In the genomic region with DNA sequence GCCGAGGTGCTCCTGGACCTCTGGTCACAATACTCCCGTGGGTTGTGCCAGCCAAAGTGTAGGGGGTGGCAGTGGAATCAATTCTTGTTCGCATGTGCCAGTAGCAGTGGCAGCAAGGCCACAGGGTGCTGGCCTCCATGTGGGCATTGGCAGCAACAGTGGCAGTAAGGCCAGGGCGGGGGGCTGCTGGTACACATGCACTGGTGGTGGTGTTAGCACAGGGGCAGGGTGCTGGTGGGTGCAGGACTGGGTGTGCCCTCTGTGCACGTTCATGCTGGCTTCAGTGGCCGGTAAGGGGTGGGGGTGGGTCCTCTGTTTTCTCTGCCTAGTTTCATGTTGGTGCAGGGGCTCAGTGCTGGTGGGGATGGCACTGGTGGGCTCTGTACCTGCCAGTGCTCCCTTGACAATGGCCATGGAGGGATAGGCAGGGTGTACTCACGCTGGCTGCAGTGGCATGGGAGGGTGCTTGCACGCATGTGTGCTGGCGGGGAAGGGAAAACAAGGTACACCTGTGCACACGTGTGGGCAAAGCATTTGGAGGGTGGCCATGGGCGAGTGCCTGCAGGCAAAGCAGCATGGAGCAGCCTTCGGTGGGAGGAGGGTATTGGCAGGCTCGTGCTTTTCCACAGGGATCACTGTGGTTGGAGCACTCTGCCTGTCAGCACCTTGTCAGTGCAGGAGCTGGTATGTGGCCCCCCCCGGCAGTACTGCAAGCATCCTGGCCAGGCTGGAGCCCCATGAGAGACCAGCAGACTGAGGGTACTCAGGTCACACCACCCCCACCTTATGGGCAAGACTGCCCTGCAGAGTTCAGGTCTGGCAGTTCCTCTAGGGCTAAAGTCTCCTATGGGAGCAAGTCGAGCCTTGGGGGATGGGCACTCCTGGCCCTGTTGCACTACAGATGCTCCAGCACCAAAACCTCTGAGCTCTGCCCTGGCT, we compare ENCODE assay signal across 20 cellular contexts. TPM values are rescaled to one million over a fixed set of nuclear protein-coding genes. Genes with fewer than 3 reads are reported as not detected.
A peak's percentile ranks its signal among the peaks of the same experiment; 100 is the strongest.
DNase-seq lines count a peak whose midpoint lies in the region; ATAC-seq and TF ChIP-seq lines count a peak whose summit lies in the region.
"Had no signal": no experiment of that assay in that cellular context is flagged by ENCODE, and none has a peak within 500 bp of the region (broad histone marks: within the 10 kb centered on the region; RNA-seq: fewer than 3 reads in every experiment).

No MANE protein-coding gene starts in this region.

- peak overlapping the region; percentile 19 for H3K27ac Mint-ChIP-seq in MCF 10A (ENCODE audit: low read depth, unreplicated experiment)
- no peak overlapping the region for H3K27ac Mint-ChIP-seq in activated CD4-positive, alpha-beta T cell treated with anti-CD3 and anti-CD28 coated beads, Interleukin-2, amount 10 ng/mL, durations not matched to agents 24 days and 14 days
- H3K27ac Mint-ChIP-seq: activated naive CD4-positive, alpha-beta T cell treated with anti-CD3 and anti-CD28 coated beads, Interleukin-2, amount 50 U/mL, for 24 hours; memory B cell; naive thymus-derived CD8-positive, alpha-beta T cell; type B pancreatic cell had no signal

- peaks cover 17% of the 10 kb centered on the region for H3K36me3 Mint-ChIP-seq in MCF 10A (ENCODE audit: insufficient read depth, unreplicated experiment)
- peaks cover 3% of the 10 kb centered on the region for H3K36me3 Mint-ChIP-seq in activated CD4-positive, alpha-beta T cell treated with anti-CD3 and anti-CD28 coated beads, Interleukin-2, amount 10 ng/mL, durations not matched to agents 24 days and 14 days (ENCODE audit: low read depth)

- no peak for TF ChIP-seq EP300 in upper lobe of left lung (IDR thresholded peaks at IDR 0.05)

- WGBS in upper lobe of left lung, 2 donors = 79 to 95% methylated on average over 7 to 15 of the region's 15 CpGs

- H3K36me3 ChIP-seq in breast epithelium = no peaks in the 10 kb centered on the region
- H3K36me3 ChIP-seq in upper lobe of left lung = no peaks in the 10 kb centered on the region
- H3K36me3 ChIP-seq: esophagus squamous epithelium had no signal

- H3K27ac ChIP-seq in breast epithelium (no peak overlapping the region), foreskin keratinocyte (no peak overlapping the region), upper lobe of left lung (no peak overlapping the region)
- H3K27ac ChIP-seq: esophagus squamous epithelium, GM23248 had no signal

- H3K4me3 ChIP-seq in breast epithelium (no peak overlapping the region), upper lobe of left lung (no peak overlapping the region)
- H3K4me3 ChIP-seq: esophagus squamous epithelium, GM23248 had no signal

- H3K27me3 ChIP-seq in breast epithelium (no peaks in the 10 kb centered on the region), foreskin keratinocyte (no peaks in the 10 kb centered on the region), upper lobe of left lung (no peaks in the 10 kb centered on the region)
- H3K27me3 ChIP-seq: esophagus squamous epithelium had no signal

- H3K4me1 Mint-ChIP-seq in MCF 10A (ENCODE audit: insufficient read depth, unreplicated experiment) = no peaks in the 10 kb centered on the region
- H3K4me1 Mint-ChIP-seq in activated CD4-positive, alpha-beta T cell treated with anti-CD3 and anti-CD28 coated beads, Interleukin-2, amount 10 ng/mL, durations not matched to agents 24 days and 14 days = peaks cover 6% of the 10 kb centered on the region
- H3K4me1 Mint-ChIP-seq: activated naive CD4-positive, alpha-beta T cell treated with anti-CD3 and anti-CD28 coated beads, Interleukin-2, amount 50 U/mL, for 24 hours; memory B cell had no signal

- ATAC-seq in foreskin keratinocyte (peak; percentile 20), left lobe of liver (peak; percentile 71), upper lobe of left lung (ENCODE audit: low FRiP score in 2 of 2) (peak; percentile 16 to 55)
- ATAC-seq: naive thymus-derived CD8-positive, alpha-beta T cell; stimulated activated naive CD8-positive, alpha-beta T cell treated with anti-CD3 and anti-CD28 coated beads, Interleukin-15, Interleukin-2, amounts not matched to agents 100 U/mL and 50 U/mL, for 24 hours had no signal

- no TSS peak for BruUV-seq in MCF 10A (replicated peaks; lab: Mats Ljungman, UMichigan)

- no peak for TF ChIP-seq POLR2A in breast epithelium (IDR thresholded peaks at IDR 0.05)
- TF ChIP-seq POLR2A in upper lobe of left lung (IDR thresholded peaks at IDR 0.05) = no peak

- H3K9me3 Mint-ChIP-seq in MCF 10A (ENCODE audit: unreplicated experiment) = no peaks in the 10 kb centered on the region
- no peaks in the 10 kb centered on the region for H3K9me3 Mint-ChIP-seq in activated CD4-positive, alpha-beta T cell treated with anti-CD3 and anti-CD28 coated beads, Interleukin-2, amount 10 ng/mL, durations not matched to agents 24 days and 14 days
- H3K9me3 Mint-ChIP-seq: activated naive CD4-positive, alpha-beta T cell treated with anti-CD3 and anti-CD28 coated beads, Interleukin-2, amount 50 U/mL, for 24 hours; memory B cell; naive thymus-derived CD8-positive, alpha-beta T cell; type B pancreatic cell had no signal

- no peak for DNase-seq in MCF 10A (ENCODE audit: unreplicated experiment)
- no peak for DNase-seq in breast epithelium (ENCODE audit: low spot score in 2 of 2)
- DNase-seq in foreskin keratinocyte = no peak
- DNase-seq in left lobe of liver (ENCODE audit: low spot score) = no peak
- DNase-seq in upper lobe of left lung = peak in 1 of 2 donors; percentile 40
- DNase-seq in activated CD4-positive, alpha-beta T cell treated with anti-CD3 and anti-CD28 coated beads, Interleukin-2, amount 10 ng/mL, durations not matched to agents 24 days and 14 days = no peak
- DNase-seq in nucleus accumbens (lab: John Stamatoyannopoulos, UW) = no peak
- no peak for DNase-seq in anterior cingulate cortex (lab: John Stamatoyannopoulos, UW)
- DNase-seq: activated CD4-positive, alpha-beta T cell treated with anti-CD3 and anti-CD28 coated beads, Interleukin-2, amount 50 U/mL, for 48 hours; activated T-cell treated with anti-CD3 and anti-CD28 coated beads, Interleukin-2, amount 50 U/mL, for 1 hour; esophagus squamous epithelium; MM.1S; naive thymus-derived CD8-positive, alpha-beta T cell; NCI-H1694 treated with DMSO at 0.1 percent for 48 hours; NK-92 treated with Interleukin-12 subunit alpha and Interleukin-12 subunit beta, amount 100 ng/mL, for 24 hours; stimulated activated naive CD8-positive, alpha-beta T cell treated with anti-CD3 and anti-CD28 coated beads, Interleukin-15, Interleukin-2, amounts not matched to agents 100 U/mL and 50 U/mL, for 24 hours had no signal

- H3K27me3 Mint-ChIP-seq in MCF 10A (ENCODE audit: insufficient read depth, unreplicated experiment) = no peaks in the 10 kb centered on the region
- H3K27me3 Mint-ChIP-seq in activated CD4-positive, alpha-beta T cell treated with anti-CD3 and anti-CD28 coated beads, Interleukin-2, amount 10 ng/mL, durations not matched to agents 24 days and 14 days = no peaks in the 10 kb centered on the region
- H3K27me3 Mint-ChIP-seq: activated naive CD4-positive, alpha-beta T cell treated with anti-CD3 and anti-CD28 coated beads, Interleukin-2, amount 50 U/mL, for 24 hours; memory B cell; naive thymus-derived CD8-positive, alpha-beta T cell; type B pancreatic cell had no signal

- POLR2A ChIA-PET in MCF 10A (lab: Yijun Ruan, JAX) = interaction anchor here (1.5 kb wide), 1 partner anchor 11 kb away, joined by 4 read pairs; no protein-coding TSS in a partner anchor

- no peaks in the 10 kb centered on the region for H3K9me3 ChIP-seq in breast epithelium
- H3K9me3 ChIP-seq in upper lobe of left lung = no peaks in the 10 kb centered on the region
- H3K9me3 ChIP-seq: esophagus squamous epithelium had no signal

- H3K4me3 Mint-ChIP-seq in MCF 10A (ENCODE audit: unreplicated experiment) = no peak overlapping the region
- no peak overlapping the region for H3K4me3 Mint-ChIP-seq in activated CD4-positive, alpha-beta T cell treated with anti-CD3 and anti-CD28 coated beads, Interleukin-2, amount 10 ng/mL, durations not matched to agents 24 days and 14 days
- H3K4me3 Mint-ChIP-seq: activated naive CD4-positive, alpha-beta T cell treated with anti-CD3 and anti-CD28 coated beads, Interleukin-2, amount 50 U/mL, for 24 hours; memory B cell; naive thymus-derived CD8-positive, alpha-beta T cell; type B pancreatic cell had no signal

- TF ChIP-seq CTCF in MCF 10A (IDR thresholded peaks at IDR 0.05; ENCODE audit: unreplicated experiment) (no peak), breast epithelium (IDR thresholded peaks at IDR 0.05) (no peak), foreskin keratinocyte (conservative IDR thresholded peaks at IDR 0.05) (no peak), upper lobe of left lung (IDR thresholded peaks at IDR 0.05) (no peak)

- intact Hi-C loops in MCF 10A (cut with micrococcal nuclease) = no loop called here
- intact Hi-C loops in breast epithelium (cut with DNase I; ENCODE audit: low total_unique reads) = no loop called here
- intact Hi-C loops in activated CD4-positive, alpha-beta T cell treated with anti-CD3 and anti-CD28 coated beads, Interleukin-2, amount 10 ng/mL, durations not matched to agents 24 days and 14 days (cut with micrococcal nuclease) = no loop called here

- no peaks in the 10 kb centered on the region for H3K4me1 ChIP-seq in breast epithelium
- H3K4me1 ChIP-seq in foreskin keratinocyte = no peaks in the 10 kb centered on the region
- H3K4me1 ChIP-seq in upper lobe of left lung = peaks cover 0 to 6% (median 0%) of the 10 kb centered on the region in 4 donors

- CTCF ChIA-PET in MCF 10A (lab: Yijun Ruan, JAX) = no interaction called here

RNA-seq across cellular contexts. Expression of gene NF1, which starts 35.8 kb away (rescaled TPM):
- total RNA-seq in MCF 10A (2022) (58.5 and 60.2 TPM in 2 replicates), breast epithelium (100 to 1,000 TPM in 1 of 3 donors, 10 to 100 TPM in 2; 61.6 to 129 (median 97.7) TPM), foreskin keratinocyte (31.1 and 35.7 TPM in 2 replicates), left lobe of liver (20.4 TPM), upper lobe of left lung (10 to 100 TPM; 35.5 to 85.1 (median 47.1) TPM)
- polyA plus RNA-seq in foreskin keratinocyte = 3.7 and 4.1 TPM in 2 replicates
- 28.5 and 28.9 TPM in 2 replicates for total RNA-seq in activated CD4-positive, alpha-beta T cell treated with anti-CD3 and anti-CD28 coated beads, Interleukin-2, amount 10 ng/mL, durations not matched to agents 24 days and 14 days

Comparison
In these comparisons a context has a peak if more than half of its experiments do, and no peak if none do; other contexts are left out.
1. ATAC-seq: peak in every context shown above with its lines; median percentile 71 in left lobe of liver; 36 in upper lobe of left lung; 20 in foreskin keratinocyte.